1 cellular context compared by ENCODE assay signal in the genomic region with DNA sequence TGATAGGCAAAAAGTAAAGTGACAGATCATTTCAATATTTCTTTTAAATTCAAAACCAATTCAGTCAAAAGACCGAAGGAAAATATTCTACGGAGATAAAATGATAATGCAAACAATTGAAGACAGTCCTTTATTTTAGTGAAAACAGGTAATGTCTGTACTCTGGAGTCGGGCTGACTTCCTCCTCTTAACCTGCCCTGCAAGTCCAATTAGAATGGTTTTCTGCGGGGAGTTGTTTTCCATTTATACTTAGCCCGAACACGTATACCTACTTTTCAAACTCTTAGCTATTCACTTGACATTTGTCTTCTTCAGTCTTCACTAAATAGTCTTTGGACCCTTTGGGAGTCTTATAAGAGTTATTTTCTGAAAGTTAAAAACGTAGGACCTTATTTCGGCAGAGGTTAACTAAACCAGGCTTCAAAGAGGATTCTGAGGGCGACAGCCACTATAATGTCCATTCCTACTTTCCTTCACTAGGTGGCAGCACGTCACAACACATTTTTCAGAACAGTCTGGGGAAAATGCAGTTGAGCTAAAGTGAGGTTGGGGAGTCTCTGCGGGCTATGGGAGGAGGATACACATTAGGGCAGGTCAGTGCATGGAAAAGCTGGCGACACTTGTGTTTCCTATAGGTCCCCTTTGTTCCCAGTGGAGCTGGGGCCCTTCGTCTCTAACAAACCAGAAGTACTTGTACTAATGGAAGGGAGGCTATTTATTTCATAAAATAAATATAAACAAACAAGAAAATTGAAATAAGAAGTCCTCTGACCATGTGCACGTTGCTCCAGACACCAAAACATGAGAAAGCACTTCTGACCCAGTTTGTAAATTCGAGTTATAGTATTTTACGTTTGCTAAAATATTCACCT.
TF ChIP-seq lines count a peak whose summit lies in the region.

No MANE protein-coding gene starts in this region.

TF ChIP-seq in IMR-90, 13 proteins besides CTCF, POLR2A, EP300 and RAD21 (continued from another document):
- TF ChIP-seq, protein P1, sequence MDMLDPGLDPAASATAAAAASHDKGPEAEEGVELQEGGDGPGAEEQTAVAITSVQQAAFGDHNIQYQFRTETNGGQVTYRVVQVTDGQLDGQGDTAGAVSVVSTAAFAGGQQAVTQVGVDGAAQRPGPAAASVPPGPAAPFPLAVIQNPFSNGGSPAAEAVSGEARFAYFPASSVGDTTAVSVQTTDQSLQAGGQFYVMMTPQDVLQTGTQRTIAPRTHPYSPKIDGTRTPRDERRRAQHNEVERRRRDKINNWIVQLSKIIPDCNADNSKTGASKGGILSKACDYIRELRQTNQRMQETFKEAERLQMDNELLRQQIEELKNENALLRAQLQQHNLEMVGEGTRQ (IDR thresholded peaks at IDR 0.05; ENCODE audit: low read depth, low read length): no peak
TF ChIP-seq in IMR-90: peak in this region for 1.
